ENCODE assay signal across 8 cellular contexts in genomic region chr6:163048345-163048744, GRCh38.
"Had no signal": no experiment of that assay in that cellular context is flagged by ENCODE, and none has a peak within 500 bp of the region (broad histone marks: within the 10 kb centered on the region; RNA-seq: fewer than 3 reads in every experiment).

No MANE protein-coding gene starts in this region.

- H3K4me3 ChIP-seq: GM12878 had no signal

- FAIRE-seq: G401.6, GM12878, GM12891, GM12892, GM18507, GM19239 had no signal

- ATAC-seq: GM12878 had no signal

- DNase-seq: GDM1, GF-D8 had no signal
